ENCODE assay signal across 7 cellular contexts in genomic region chr10:14822879-14823755, GRCh38. TPM values are rescaled to one million over a fixed set of nuclear protein-coding genes. Genes with fewer than 3 reads are reported as not detected.
DNase-seq lines count a peak whose midpoint lies in the region; ATAC-seq, FAIRE-seq and TF ChIP-seq lines count a peak whose summit lies in the region.

No MANE protein-coding gene starts in this region.

- peaks cover 3% of the 10 kb centered on the region for H3K27me3 ChIP-seq in DND-41 (ENCODE audit: insufficient read depth, low read length, poor library complexity)

- no peak overlapping the region for H3K4me2 ChIP-seq in DND-41 (ENCODE audit: insufficient read depth, low read length)

- no peaks in the 10 kb centered on the region for H3K9me3 Mint-ChIP-seq in type B pancreatic cell

- peak overlapping the region; percentile 82 for H3K27ac Mint-ChIP-seq in T-helper 17 cell
- peak overlapping the region; percentile 30 for H3K27ac Mint-ChIP-seq in type B pancreatic cell

- H3K4me1 Mint-ChIP-seq in T-helper 17 cell (peaks cover 16% of the 10 kb centered on the region), type B pancreatic cell (ENCODE audit: unreplicated experiment) (peaks cover 12% of the 10 kb centered on the region)

- H3K79me2 ChIP-seq in DND-41 (ENCODE audit: insufficient read depth, low read length) = no peaks in the 10 kb centered on the region

- no peak overlapping the region for H3K4me3 ChIP-seq in DND-41 (ENCODE audit: low read depth in 1 of 2, low read length in 2 of 2)

- no peak overlapping the region for H2AFZ ChIP-seq in DND-41 (ENCODE audit: low read depth, low read length)

- H3K9me3 ChIP-seq in DND-41 (ENCODE audit: insufficient read depth, low read length, severe bottlenecking) (no peaks in the 10 kb centered on the region), T-helper 17 cell (ENCODE audit: control insufficient read depth, low read length, poor library complexity, severe bottlenecking) (no peaks in the 10 kb centered on the region)

- ATAC-seq in DND-41 (ENCODE audit: insufficient read depth, low read depth) = no peak
- peak; percentile 69 for ATAC-seq in T-helper 17 cell
- ATAC-seq in GM18861 (IDR thresholded peaks at IDR 0.05; ENCODE audit: unreplicated experiment) = no peak

- H3K4me1 ChIP-seq in DND-41 (ENCODE audit: insufficient read depth, low read length) = no peaks in the 10 kb centered on the region

- TF ChIP-seq CTCF in DND-41 (IDR thresholded peaks at IDR 0.05; ENCODE audit: borderline replicate concordance, extremely low read depth, low read length, poor library complexity, severe bottlenecking) (peak; percentile 44), type B pancreatic cell (conservative IDR thresholded peaks at IDR 0.05) (peak; percentile 80)

- peak; percentile 47 for FAIRE-seq in colon (lab: Jason Lieb, UNC)

- no peak overlapping the region for H3K27ac ChIP-seq in DND-41 (ENCODE audit: low read length)

- no peak overlapping the region for H3K9ac ChIP-seq in DND-41 (ENCODE audit: low read depth, low read length)

- H3K36me3 Mint-ChIP-seq in T-helper 17 cell (ENCODE audit: low read depth) (peaks cover 2% of the 10 kb centered on the region), type B pancreatic cell (no peaks in the 10 kb centered on the region)

- DNase-seq in DND-41 (no peak), HT-29 (ENCODE audit: low spot score) (peak; percentile 81), T-helper 17 cell (peak in 1 of 3 donors; percentile 24), lung microvascular endothelial cell (ENCODE audit: low read depth in 2 of 2) (peak; percentile 56 to 67), type B pancreatic cell (ENCODE audit: extremely low spot score, unreplicated experiment) (no peak)

- no peaks in the 10 kb centered on the region for H3K36me3 ChIP-seq in DND-41 (ENCODE audit: insufficient read depth, low read length)

- no peaks in the 10 kb centered on the region for H4K20me1 ChIP-seq in DND-41 (ENCODE audit: insufficient read depth, low read length)

- H3K4me3 Mint-ChIP-seq in T-helper 17 cell = no peak overlapping the region
- H3K4me3 Mint-ChIP-seq in type B pancreatic cell = no peak overlapping the region

- H3K27me3 Mint-ChIP-seq in T-helper 17 cell (peaks cover 5% of the 10 kb centered on the region), type B pancreatic cell (peaks cover 13% of the 10 kb centered on the region)

RNA-seq across cellular contexts. Expression of gene CDNF, which starts 14.7 kb away (rescaled TPM):
- total RNA-seq in HT-29 (2014; rRNA removed; shearing (Covaris generic)) = not detected in 2 replicates
- 1 to 10 TPM in 1 of 2 donors, under 1 TPM in 1; 0.62 to 3.2 TPM for total RNA-seq in T-helper 17 cell
- total RNA-seq in lung microvascular endothelial cell = 0.40 and 0.44 TPM in 2 replicates
- 1.1 and 1.3 TPM in 2 replicates for total RNA-seq in type B pancreatic cell (ENCODE audit: low replicate concordance)

RNA-seq across cellular contexts. Expression of gene HSPA14, which starts 15.0 kb away (rescaled TPM):
- total RNA-seq in HT-29 (2014; rRNA removed; shearing (Covaris generic)) = 15.1 and 21.6 TPM in 2 replicates
- 10 to 100 TPM; 22.5 to 24.7 TPM for total RNA-seq in T-helper 17 cell
- total RNA-seq in lung microvascular endothelial cell = 8.7 and 10.0 TPM in 2 replicates
- 10.6 and 17.3 TPM in 2 replicates for total RNA-seq in type B pancreatic cell (ENCODE audit: low replicate concordance)

RNA-seq across cellular contexts. Expression of gene MSANTD7, which starts 15.0 kb away (rescaled TPM):
- 16.7 and 23.9 TPM in 2 replicates for total RNA-seq in HT-29 (2014; rRNA removed; shearing (Covaris generic))
- total RNA-seq in T-helper 17 cell (10 to 100 TPM; 22.2 to 23.2 TPM), lung microvascular endothelial cell (11.6 and 16.1 TPM in 2 replicates), type B pancreatic cell (ENCODE audit: low replicate concordance) (15.3 and 18.1 TPM in 2 replicates)

RNA-seq across cellular contexts. Expression of gene FAM107B, which starts 48.4 kb away (rescaled TPM):
- 11.0 and 14.1 TPM in 2 replicates for total RNA-seq in HT-29 (2014; rRNA removed; shearing (Covaris generic))
- total RNA-seq in T-helper 17 cell (100 to 1,000 TPM; 258 to 399 TPM), lung microvascular endothelial cell (54.6 and 68.2 TPM in 2 replicates), type B pancreatic cell (ENCODE audit: low replicate concordance) (46.7 and 50.9 TPM in 2 replicates)

RNA-seq across cellular contexts. Expression of gene SUV39H2, which starts 55.5 kb away (rescaled TPM):
- total RNA-seq in HT-29 (2014; rRNA removed; shearing (Covaris generic)) = 8.2 and 11.8 TPM in 2 replicates
- 1 to 10 TPM; 3.3 to 3.7 TPM for total RNA-seq in T-helper 17 cell
- 7.6 and 8.1 TPM in 2 replicates for total RNA-seq in lung microvascular endothelial cell
- 16.5 and 39.7 TPM in 2 replicates for total RNA-seq in type B pancreatic cell (ENCODE audit: low replicate concordance)

Comparison
In these comparisons a context has a peak if more than half of its experiments do, and no peak if none do; other contexts are left out.
1. DNase-seq: peak in HT-29 (single experiment) and lung microvascular endothelial cell (2 of 2); none in DND-41 (single experiment) and type B pancreatic cell (single experiment).